In genomic region chr19:16197188-16197621, GRCh38 we compare ENCODE assay signal across 8 cellular contexts. TPM values are rescaled to one million over a fixed set of nuclear protein-coding genes. Genes with fewer than 3 reads are reported as not detected.
DNase-seq lines count a peak whose midpoint lies in the region; ATAC-seq and TF ChIP-seq lines count a peak whose summit lies in the region.

No MANE protein-coding gene starts in this region.

- H3K4me1 ChIP-seq in HEK293 (ENCODE audit: control insufficient read depth, insufficient read depth, low read length) (peaks cover 5% of the 10 kb centered on the region; the same call in 1 of the 2 replicates), iPS-18a (ENCODE audit: control insufficient read depth, low read depth, low read length) (peaks cover 5% of the 10 kb centered on the region), stomach (peaks cover 24 to 71% (median 50%) of the 10 kb centered on the region in 4 donors)

- peak overlapping the region; percentile 53 for H3K27ac ChIP-seq in HEK293 (ENCODE audit: extremely low read depth, low read depth, low read length)
- no peak overlapping the region for H3K27ac ChIP-seq in iPS-18a (ENCODE audit: low read length)
- H3K27ac ChIP-seq in stomach = peak overlapping the region; percentile 86 to 91 (median 87)

- peak overlapping the region; percentile 47 for H3K9ac ChIP-seq in iPS-18a (ENCODE audit: low read length)

- H3K27me3 Mint-ChIP-seq in activated T-helper 17 cell treated with anti-CD3 and anti-CD28 coated beads, Interleukin-2, amount 50 U/mL, for 72 hours = no peaks in the 10 kb centered on the region

- DNase-seq in AG04449 (ENCODE audit: low read depth, low spot score) = peak; percentile 79
- no peak for DNase-seq in stomach
- no peak for DNase-seq in NCI-H2196 treated with DMSO at 0.1 percent for 48 hours (lab: John Stamatoyannopoulos, UW; ENCODE audit: unreplicated experiment)
- DNase-seq in NCI-H2081 treated with DMSO at 0.1 percent for 48 hours (lab: John Stamatoyannopoulos, UW) = no peak

- POLR2A ChIA-PET in AG04449 (lab: Yijun Ruan, JAX) (interaction anchor here (1.1 to 1.5 kb wide), 4 partner anchors 12 to 127 kb away, joined by 3 to 4 read pairs (median 4); partner anchors contain the start of genes FAM32A, KLF2 and RAB8A), HEK293 (lab: Yijun Ruan, JAX) (interaction anchor here (0.7 to 1.4 kb wide), 5 partner anchors 9 to 156 kb away, joined by 3 to 27 read pairs (median 4); partner anchors contain the start of gene FAM32A)

- peaks cover 29% of the 10 kb centered on the region for H3K36me3 Mint-ChIP-seq in activated T-helper 17 cell treated with anti-CD3 and anti-CD28 coated beads, Interleukin-2, amount 50 U/mL, for 72 hours (ENCODE audit: low read depth)

- H3K4me1 Mint-ChIP-seq in activated T-helper 17 cell treated with anti-CD3 and anti-CD28 coated beads, Interleukin-2, amount 50 U/mL, for 72 hours = peaks cover 19% of the 10 kb centered on the region

- H3K36me3 ChIP-seq in HEK293 (ENCODE audit: control insufficient read depth in 2 of 2, insufficient read depth in 1 of 2, low read length in 2 of 2) (peaks cover 5 to 34% of the 10 kb centered on the region in 2 experiments), iPS-18a (ENCODE audit: control insufficient read depth, low read depth, low read length) (no peaks in the 10 kb centered on the region), stomach (peaks cover 12 to 35% (median 31%) of the 10 kb centered on the region in 4 donors)

- TF ChIP-seq CTCF in AG04449 (IDR thresholded peaks at IDR 0.05; ENCODE audit: insufficient read depth, low read length, missing control alignments) (no peak), HEK293 (tag by site-specific recombination; IDR thresholded peaks at IDR 0.05) (no peak), stomach (IDR thresholded peaks at IDR 0.05) (peak in 1 of 7 experiments; percentile 4)

- CTCF ChIA-PET in AG04449 (lab: Yijun Ruan, JAX) (interaction anchor here (1.0 to 5.6 kb wide), 5 partner anchors 12 to 189 kb away, joined by 3 to 27 read pairs (median 5); partner anchors contain the start of gene FAM32A), HEK293 (lab: Yijun Ruan, JAX) (interaction anchor here (0.6 to 2.1 kb wide), 3 partner anchors 12 to 86 kb away, joined by 3 to 6 read pairs (median 5); partner anchors contain the start of gene FAM32A)

- 10 to 20% (median 15%) methylated on average over 2 of the region's 2 CpGs for WGBS in stomach, 5 donors

- no peak for TF ChIP-seq POLR2A in stomach (IDR thresholded peaks at IDR 0.05)

- H3K27me3 ChIP-seq in iPS-18a (ENCODE audit: control insufficient read depth, insufficient read depth, low read length) (no peaks in the 10 kb centered on the region), stomach (no peaks in the 10 kb centered on the region)

- intact Hi-C loops in stomach (cut with DNase I; ENCODE audit: low total_unique reads) = no loop called here

- H3K9me3 Mint-ChIP-seq in activated T-helper 17 cell treated with anti-CD3 and anti-CD28 coated beads, Interleukin-2, amount 50 U/mL, for 72 hours = no peaks in the 10 kb centered on the region

- peak overlapping the region; percentile 87 for H3K27ac Mint-ChIP-seq in activated T-helper 17 cell treated with anti-CD3 and anti-CD28 coated beads, Interleukin-2, amount 50 U/mL, for 72 hours

- no peak for TF ChIP-seq EP300 in stomach (IDR thresholded peaks at IDR 0.05)

- H3K9me3 ChIP-seq in HEK293 (ENCODE audit: control insufficient read depth, insufficient read depth, low read depth, low read length) = no peaks in the 10 kb centered on the region
- no peaks in the 10 kb centered on the region for H3K9me3 ChIP-seq in iPS-18a (ENCODE audit: control insufficient read depth, low read depth, low read length)
- H3K9me3 ChIP-seq in stomach = no peaks in the 10 kb centered on the region

- H3K4me3 ChIP-seq in AG04449 (ENCODE audit: low read depth, low read length) (peak overlapping the region; percentile 97), HEK293 (ENCODE audit: low read depth, low read length) (peak overlapping the region; percentile 78), iPS-18a (ENCODE audit: low read length) (peak overlapping the region; percentile 74), stomach (peak overlapping the region; percentile 74 to 88 (median 78))

- H3K4me3 Mint-ChIP-seq in activated T-helper 17 cell treated with anti-CD3 and anti-CD28 coated beads, Interleukin-2, amount 50 U/mL, for 72 hours = peak overlapping the region; percentile 79

- no peak for ATAC-seq in activated T-helper 17 cell treated with anti-CD3 and anti-CD28 coated beads, Interleukin-2, amount 50 U/mL, for 72 hours (replicated peaks)
- ATAC-seq in HG02623 (IDR thresholded peaks at IDR 0.05; ENCODE audit: unreplicated experiment) = no peak

TF ChIP-seq in HEK293, 187 proteins besides CTCF, POLR2A, EP300 and RAD21 (continues in another document):
- TF ChIP-seq ZNF24 (tag by site-specific recombination; IDR thresholded peaks at IDR 0.05) (0 out of 2 replicates have a peak, but pooled peaks have one; percentile 20), SCRT1 (tag by site-specific recombination; IDR thresholded peaks at IDR 0.05; ENCODE audit: borderline replicate concordance) (peak; percentile 80; the same call in 1 of the 2 replicates), KLF7 (tag by site-specific recombination; IDR thresholded peaks at IDR 0.05; ENCODE audit: borderline replicate concordance) (no peak), OSR2 (tag by site-specific recombination; IDR thresholded peaks at IDR 0.05) (peak; percentile 21; the same call in 1 of the 2 replicates), ZFP69B (tag by site-specific recombination; IDR thresholded peaks at IDR 0.05) (peak; percentile 13; the same call in 1 of the 2 replicates), ZNF658 (tag by site-specific recombination; IDR thresholded peaks at IDR 0.05) (no peak), ZNF423 (tag by site-specific recombination; IDR thresholded peaks at IDR 0.05) (no peak), ZNF660 (tag by site-specific recombination; IDR thresholded peaks at IDR 0.05) (peak; percentile 85; the same call in 1 of the 2 replicates), FEZF1 (tag by site-specific recombination; IDR thresholded peaks at IDR 0.05) (0 out of 2 replicates have a peak, but pooled peaks have one; percentile 46), INSM2 (tag by site-specific recombination; IDR thresholded peaks at IDR 0.05) (peak; percentile 60), ZNF639 (tag by site-specific recombination; IDR thresholded peaks at IDR 0.05) (0 out of 2 replicates have a peak, but pooled peaks have one; percentile 26), ZNF747 (tag by site-specific recombination; IDR thresholded peaks at IDR 0.05) (no peak), ZNF239 (tag by site-specific recombination; IDR thresholded peaks at IDR 0.05) (no peak), ZSCAN4 (tag by site-specific recombination; IDR thresholded peaks at IDR 0.05) (peak; percentile 31; the same call in 1 of the 2 replicates), ZSCAN30 (tag by site-specific recombination; IDR thresholded peaks at IDR 0.05) (no peak), ZBTB20 (tag by site-specific recombination; IDR thresholded peaks at IDR 0.05) (0 out of 2 replicates have a peak, but pooled peaks have one; percentile 45)

RNA-seq across cellular contexts. Expression of gene AP1M1, which starts 0.5 kb away (rescaled TPM):
- total RNA-seq in activated T-helper 17 cell treated with anti-CD3 and anti-CD28 coated beads, Interleukin-2, amount 50 U/mL, for 72 hours = 100 to 1,000 TPM; 103 to 110 TPM
- 10 to 100 TPM in 4 of 5 donors, 1 to 10 TPM in 1; 2.0 to 92.4 (median 27.1) TPM for total RNA-seq in stomach
- 10 to 100 TPM; 24.2 to 32.8 (median 30.4) TPM for polyA plus RNA-seq in stomach

RNA-seq across cellular contexts. Expression of gene FAM32A, which starts 12.0 kb away (rescaled TPM):
- total RNA-seq in activated T-helper 17 cell treated with anti-CD3 and anti-CD28 coated beads, Interleukin-2, amount 50 U/mL, for 72 hours = 10 to 100 TPM; 43.0 to 61.9 TPM
- 100 to 1,000 TPM in 2 of 5 donors, 10 to 100 TPM in 2, 1 to 10 TPM in 1; 8.2 to 175 (median 61.0) TPM for total RNA-seq in stomach
- polyA plus RNA-seq in stomach = 100 to 1,000 TPM in 2 of 3 donors, 10 to 100 TPM in 1; 77.5 to 145 (median 102) TPM

RNA-seq across cellular contexts. Expression of gene CIB3, which starts 23.9 kb away (rescaled TPM):
- total RNA-seq in activated T-helper 17 cell treated with anti-CD3 and anti-CD28 coated beads, Interleukin-2, amount 50 U/mL, for 72 hours = 1 to 10 TPM in 1 of 2 donors, not detected in 1; 1.1 TPM
- not detected for total RNA-seq in stomach
- polyA plus RNA-seq in stomach = not detected

RNA-seq across cellular contexts. Expression of gene HSH2D, which starts 53.7 kb away (rescaled TPM):
- 10 to 100 TPM; 32.7 to 39.3 TPM for total RNA-seq in activated T-helper 17 cell treated with anti-CD3 and anti-CD28 coated beads, Interleukin-2, amount 50 U/mL, for 72 hours
- total RNA-seq in stomach = 10 to 100 TPM in 3 of 5 donors, 1 to 10 TPM in 2; 6.2 to 24.5 (median 10.6) TPM
- 10 to 100 TPM in 1 of 3 donors, 1 to 10 TPM in 2; 8.2 to 17.7 (median 8.2) TPM for polyA plus RNA-seq in stomach
